21 cellular contexts compared by ENCODE assay signal in the genomic region with DNA sequence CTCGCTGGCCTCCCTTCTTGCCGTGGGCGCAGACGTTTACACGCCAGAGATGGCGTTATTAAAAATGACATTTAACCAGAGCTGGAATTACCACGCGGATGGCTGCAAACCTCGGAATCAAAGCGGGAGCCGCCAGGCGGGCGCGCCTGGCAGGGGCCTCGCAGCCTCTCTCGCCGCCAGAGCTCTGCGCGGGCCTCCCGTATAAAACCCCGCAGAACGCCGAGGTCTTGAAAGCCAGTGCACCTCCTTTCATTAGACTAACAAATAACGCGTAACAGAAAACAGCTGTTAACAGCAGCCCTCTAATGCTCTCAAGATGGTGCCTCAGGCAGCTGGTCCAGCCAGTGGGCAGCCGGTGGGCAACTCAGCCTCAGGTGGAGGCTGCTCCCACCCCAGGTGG. TPM values are rescaled to one million over a fixed set of nuclear protein-coding genes. Genes with fewer than 3 reads are reported as not detected.
"Had no signal": no experiment of that assay in that cellular context is flagged by ENCODE, and none has a peak within 500 bp of the region (broad histone marks: within the 10 kb centered on the region; RNA-seq: fewer than 3 reads in every experiment).

No MANE protein-coding gene starts in this region.

- ATAC-seq: activated CD8-positive, alpha-beta T cell treated with anti-CD3 and anti-CD28 coated beads, Interleukin-2, amount 10 ng/mL, durations not matched to agents 7 days and 5 days; sciatic nerve; upper lobe of right lung had no signal

- H3K4me1 Mint-ChIP-seq: activated B cell treated with CpG ODN at 0.5 μM for 24 hours; activated naive CD4-positive, alpha-beta T cell treated with anti-CD3 and anti-CD28 coated beads, Interleukin-2, amount 50 U/mL, for 24 hours; immature natural killer cell had no signal

- H3K9me3 Mint-ChIP-seq: activated B cell treated with CpG ODN at 0.5 μM for 24 hours; activated naive CD4-positive, alpha-beta T cell treated with anti-CD3 and anti-CD28 coated beads, Interleukin-2, amount 50 U/mL, for 24 hours; immature natural killer cell; nephron progenitor cell had no signal

- H3K36me3 ChIP-seq: colonic mucosa, esophagus muscularis mucosa, spleen, stomach, thoracic aorta, upper lobe of right lung had no signal

- H3K27ac Mint-ChIP-seq: activated B cell treated with CpG ODN at 0.5 μM for 24 hours; activated CD8-positive, alpha-beta T cell treated with anti-CD3 and anti-CD28 coated beads, Interleukin-2, amount 10 ng/mL, durations not matched to agents 7 days and 5 days; activated naive CD4-positive, alpha-beta T cell treated with anti-CD3 and anti-CD28 coated beads, Interleukin-2, amount 50 U/mL, for 24 hours; immature natural killer cell had no signal

- DNase-seq: activated B cell treated with CpG ODN at 0.5 μM for 24 hours; activated CD4-positive, alpha-beta T cell treated with anti-CD3 and anti-CD28 coated beads for 48 hours; activated CD8-positive, alpha-beta memory T cell treated with anti-CD3 and anti-CD28 coated beads, Interleukin-2, amount 50 U/mL, for 4 hours; activated CD8-positive, alpha-beta T cell treated with anti-CD3 and anti-CD28 coated beads, Interleukin-2, amount 10 ng/mL, durations not matched to agents 7 days and 5 days; activated effector memory CD4-positive, alpha-beta T cell treated with anti-CD3 and anti-CD28 coated beads, Interleukin-2, amount 50 U/mL, for 16 hours; activated T-cell treated with anti-CD3 and anti-CD28 coated beads, Interleukin-2, amount 50 U/mL, for 48 hours; caudate nucleus; colonic mucosa; immature natural killer cell; nephron progenitor cell; spleen; stomach; T-helper 2 cell; upper lobe of right lung had no signal

- H3K4me3 ChIP-seq: colonic mucosa, spleen, stomach, thoracic aorta, upper lobe of right lung had no signal

- H3K4me1 ChIP-seq: colonic mucosa, spleen, upper lobe of right lung had no signal

- H3K27ac ChIP-seq: colonic mucosa, esophagus muscularis mucosa, spleen, stomach, upper lobe of right lung had no signal

- H3K9me3 ChIP-seq: colonic mucosa, esophagus muscularis mucosa, spleen, stomach, thoracic aorta, upper lobe of right lung had no signal

- H3K27me3 ChIP-seq: colonic mucosa had no signal

- H3K4me3 Mint-ChIP-seq: activated B cell treated with CpG ODN at 0.5 μM for 24 hours; activated CD8-positive, alpha-beta T cell treated with anti-CD3 and anti-CD28 coated beads, Interleukin-2, amount 10 ng/mL, durations not matched to agents 7 days and 5 days; activated naive CD4-positive, alpha-beta T cell treated with anti-CD3 and anti-CD28 coated beads, Interleukin-2, amount 50 U/mL, for 24 hours; immature natural killer cell; nephron progenitor cell had no signal

- H3K36me3 Mint-ChIP-seq: activated naive CD4-positive, alpha-beta T cell treated with anti-CD3 and anti-CD28 coated beads, Interleukin-2, amount 50 U/mL, for 24 hours; immature natural killer cell had no signal

RNA-seq across cellular contexts. Expression of a gene that starts 10.2 kb away (rescaled TPM):
- total RNA-seq: activated B cell treated with CpG ODN at 0.5 μM for 24 hours, pulmonary artery endothelial cell had no signal

RNA-seq across cellular contexts. Expression of a gene that starts 54.8 kb away (rescaled TPM):
- total RNA-seq: activated B cell treated with CpG ODN at 0.5 μM for 24 hours; activated CD8-positive, alpha-beta T cell treated with anti-CD3 and anti-CD28 coated beads, Interleukin-2, amount 10 ng/mL, durations not matched to agents 7 days and 5 days; colonic mucosa; lower leg skin; osteocyte; pulmonary artery endothelial cell; stomach; thoracic aorta; upper lobe of right lung had no signal
